In genomic region chr2:32422133-32422532, GRCh38 we compare ENCODE assay signal across 24 cellular contexts.
DNase-seq lines count a peak whose midpoint lies in the region; ATAC-seq and TF ChIP-seq lines count a peak whose summit lies in the region.
"Had no signal": no experiment of that assay in that cellular context is flagged by ENCODE, and none has a peak within 500 bp of the region (broad histone marks: within the 10 kb centered on the region; RNA-seq: fewer than 3 reads in every experiment).

No MANE protein-coding gene starts in this region.

- intact Hi-C loops in natural killer cell (cut with micrococcal nuclease): no loop called here

- ATAC-seq in natural killer cell (no peak), WTC11 (no peak), HG03520 (IDR thresholded peaks at IDR 0.05; ENCODE audit: unreplicated experiment) (no peak)
- no peak for ATAC-seq in natural killer cell treated with Interleukin-12 subunit alpha and Interleukin-12 subunit beta and Interleukin-15 and Interleukin-18, amount 100 ng/mL, for 72 hours
- ATAC-seq: left colon; stimulated activated effector memory CD8-positive, alpha-beta T cell treated with anti-CD3 and anti-CD28 coated beads, Interleukin-12 subunit alpha, Interleukin-12 subunit beta, amount 100 ng/mL, for 72 hours had no signal

- POLR2A ChIA-PET in WTC11 (lab: Charles Lee): no interaction called here

- H3K4me3 Mint-ChIP-seq in natural killer cell (no peak overlapping the region), WTC11 (no peak overlapping the region)
- no peak overlapping the region for H3K4me3 Mint-ChIP-seq in natural killer cell treated with Interleukin-12 subunit alpha and Interleukin-12 subunit beta and Interleukin-15 and Interleukin-18, amount 100 ng/mL, for 72 hours
- H3K4me3 Mint-ChIP-seq: activated CD4-positive, alpha-beta memory T cell treated with anti-CD3 and anti-CD28 coated beads for 36 hours; activated naive CD4-positive, alpha-beta T cell treated with anti-CD3 and anti-CD28 coated beads, Interleukin-2, amount 10 ng/mL, durations not matched to agents 7 days and 5 days; stimulated activated effector memory CD8-positive, alpha-beta T cell treated with anti-CD3 and anti-CD28 coated beads, Interleukin-12 subunit alpha, Interleukin-12 subunit beta, amount 100 ng/mL, for 72 hours had no signal

- H3K4me1 Mint-ChIP-seq in natural killer cell (peaks cover 62 to 68% of the 10 kb centered on the region in 2 donors), WTC11 (peaks cover 23% of the 10 kb centered on the region)
- H3K4me1 Mint-ChIP-seq in natural killer cell treated with Interleukin-12 subunit alpha and Interleukin-12 subunit beta and Interleukin-15 and Interleukin-18, amount 100 ng/mL, for 72 hours (ENCODE audit: low read depth in 2 of 2): peaks cover 39 to 40% of the 10 kb centered on the region in 2 donors

- H3K36me3 Mint-ChIP-seq in natural killer cell: no peaks in the 10 kb centered on the region
- H3K36me3 Mint-ChIP-seq in natural killer cell treated with Interleukin-12 subunit alpha and Interleukin-12 subunit beta and Interleukin-15 and Interleukin-18, amount 100 ng/mL, for 72 hours: no peaks in the 10 kb centered on the region
- H3K36me3 Mint-ChIP-seq in WTC11: peaks cover 11% of the 10 kb centered on the region

- H3K9ac ChIP-seq in adipocyte (ENCODE audit: low read length): peak overlapping the region; percentile 61
- H3K9ac ChIP-seq in subcutaneous abdominal adipose tissue (ENCODE audit: low read length in 5 of 5): no peak overlapping the region
- H3K9ac ChIP-seq: BLaER1 had no signal

- H3K4me1 ChIP-seq in adipocyte (ENCODE audit: control insufficient read depth, insufficient read depth, low read length) (peaks cover 65% of the 10 kb centered on the region), subcutaneous abdominal adipose tissue (ENCODE audit: control insufficient read depth in 5 of 5, insufficient read depth in 5 of 5, low read length in 5 of 5) (peaks cover 0 to 35% (median 10%) of the 10 kb centered on the region in 5 donors)
- H3K4me1 ChIP-seq: prostate gland had no signal

- DNase-seq in natural killer cell: no peak
- DNase-seq in natural killer cell treated with Interleukin-12 subunit alpha and Interleukin-12 subunit beta and Interleukin-15 and Interleukin-18, amount 100 ng/mL, for 72 hours (ENCODE audit: low spot score): no peak
- DNase-seq in adipocyte (ENCODE audit: low read depth): peak; percentile 26
- peak; percentile 5 for DNase-seq in hepatic stellate cell (ENCODE audit: low spot score)
- DNase-seq in SHP77 (lab: John Stamatoyannopoulos, UW): no peak
- DNase-seq in WTC11 (ENCODE audit: low spot score): no peak
- DNase-seq: activated CD4-positive, alpha-beta memory T cell treated with anti-CD3 and anti-CD28 coated beads for 36 hours; activated CD4-positive, alpha-beta T cell treated with anti-CD3 and anti-CD28 coated beads for 1 hour; activated naive CD4-positive, alpha-beta T cell treated with anti-CD3 and anti-CD28 coated beads, Interleukin-2, amount 10 ng/mL, durations not matched to agents 7 days and 5 days; amygdala; DMS153; left colon; NCI-H1092 treated with DMSO at 0.1 percent for 48 hours; NCI-H1694 treated with DMSO at 0.1 percent for 48 hours; NCI-H446 treated with DMSO at 0.1 percent for 48 hours; sigmoid colon; transverse colon had no signal

- CTCF ChIA-PET in WTC11 (lab: Charles Lee): no interaction called here

- H3K4me3 ChIP-seq in adipocyte (ENCODE audit: low read length): peak overlapping the region; percentile 48
- H3K4me3 ChIP-seq in subcutaneous abdominal adipose tissue (ENCODE audit: low read depth in 1 of 5, low read length in 5 of 5): no peak overlapping the region
- H3K4me3 ChIP-seq: BLaER1, prostate gland, sigmoid colon, transverse colon had no signal

- peak overlapping the region; percentile 5 to 15 for H3K27ac Mint-ChIP-seq in natural killer cell
- peak overlapping the region in 1 of 2 donors; percentile 43 for H3K27ac Mint-ChIP-seq in natural killer cell treated with Interleukin-12 subunit alpha and Interleukin-12 subunit beta and Interleukin-15 and Interleukin-18, amount 100 ng/mL, for 72 hours
- no peak overlapping the region for H3K27ac Mint-ChIP-seq in WTC11
- H3K27ac Mint-ChIP-seq: activated CD4-positive, alpha-beta memory T cell treated with anti-CD3 and anti-CD28 coated beads for 36 hours; activated naive CD4-positive, alpha-beta T cell treated with anti-CD3 and anti-CD28 coated beads, Interleukin-2, amount 10 ng/mL, durations not matched to agents 7 days and 5 days; stimulated activated effector memory CD8-positive, alpha-beta T cell treated with anti-CD3 and anti-CD28 coated beads, Interleukin-12 subunit alpha, Interleukin-12 subunit beta, amount 100 ng/mL, for 72 hours had no signal

- H3K36me3 ChIP-seq in adipocyte (ENCODE audit: control insufficient read depth, insufficient read depth, low read length, severe bottlenecking) (peaks cover 18% of the 10 kb centered on the region), subcutaneous abdominal adipose tissue (ENCODE audit: control insufficient read depth in 5 of 5, insufficient read depth in 5 of 5, low read length in 5 of 5) (peaks cover 0 to 7% (median 4%) of the 10 kb centered on the region in 5 donors)
- H3K36me3 ChIP-seq: neutrophil, prostate gland had no signal

- no peak for TF ChIP-seq CTCF in natural killer cell (IDR thresholded peaks at IDR 0.05)
- TF ChIP-seq CTCF in WTC11 (IDR thresholded peaks at IDR 0.05): no peak

- H3K9me3 Mint-ChIP-seq in natural killer cell (no peaks in the 10 kb centered on the region), WTC11 (no peaks in the 10 kb centered on the region)
- no peaks in the 10 kb centered on the region for H3K9me3 Mint-ChIP-seq in natural killer cell treated with Interleukin-12 subunit alpha and Interleukin-12 subunit beta and Interleukin-15 and Interleukin-18, amount 100 ng/mL, for 72 hours
- H3K9me3 Mint-ChIP-seq: activated CD4-positive, alpha-beta memory T cell treated with anti-CD3 and anti-CD28 coated beads for 36 hours; activated naive CD4-positive, alpha-beta T cell treated with anti-CD3 and anti-CD28 coated beads, Interleukin-2, amount 10 ng/mL, durations not matched to agents 7 days and 5 days; stimulated activated effector memory CD8-positive, alpha-beta T cell treated with anti-CD3 and anti-CD28 coated beads, Interleukin-12 subunit alpha, Interleukin-12 subunit beta, amount 100 ng/mL, for 72 hours had no signal

- H3K27me3 Mint-ChIP-seq in natural killer cell (ENCODE audit: low read depth in 2 of 2) (no peaks in the 10 kb centered on the region), WTC11 (ENCODE audit: low read depth) (no peaks in the 10 kb centered on the region)
- H3K27me3 Mint-ChIP-seq in natural killer cell treated with Interleukin-12 subunit alpha and Interleukin-12 subunit beta and Interleukin-15 and Interleukin-18, amount 100 ng/mL, for 72 hours: no peaks in the 10 kb centered on the region
- H3K27me3 Mint-ChIP-seq: activated CD4-positive, alpha-beta memory T cell treated with anti-CD3 and anti-CD28 coated beads for 36 hours; activated naive CD4-positive, alpha-beta T cell treated with anti-CD3 and anti-CD28 coated beads, Interleukin-2, amount 10 ng/mL, durations not matched to agents 7 days and 5 days had no signal

- H3K9me3 ChIP-seq in adipocyte (ENCODE audit: control insufficient read depth, low read length): no peaks in the 10 kb centered on the region
- no peaks in the 10 kb centered on the region for H3K9me3 ChIP-seq in subcutaneous abdominal adipose tissue (ENCODE audit: control insufficient read depth in 5 of 5, low read length in 5 of 5)
- H3K9me3 ChIP-seq: BLaER1, neutrophil, prostate gland, sigmoid colon, transverse colon had no signal

- H3K27ac ChIP-seq in subcutaneous abdominal adipose tissue (ENCODE audit: low read depth, low read length): peak overlapping the region; percentile 45
- H3K27ac ChIP-seq: BLaER1, neutrophil, prostate gland, RWPE1, transverse colon had no signal

- no peaks in the 10 kb centered on the region for H3K27me3 ChIP-seq in adipocyte (replicated peaks; ENCODE audit: control insufficient read depth, insufficient read depth, low read length)
- H3K27me3 ChIP-seq in subcutaneous abdominal adipose tissue (ENCODE audit: control insufficient read depth in 5 of 5, insufficient read depth in 4 of 5, low read length in 5 of 5): no peaks in the 10 kb centered on the region
- H3K27me3 ChIP-seq: BLaER1, neutrophil, sigmoid colon, transverse colon had no signal

TF ChIP-seq in WTC11, 78 proteins besides CTCF, POLR2A, EP300 and RAD21:
- TF ChIP-seq SMAD3 (CRISPR knock-in tag; IDR thresholded peaks at IDR 0.05; ENCODE audit: borderline replicate concordance): no peak
- TF ChIP-seq ZBTB21 (CRISPR knock-in tag; IDR thresholded peaks at IDR 0.05; ENCODE audit: borderline replicate concordance): no peak

Comparison
In these comparisons a context has a peak if more than half of its experiments do, and no peak if none do; other contexts are left out.
1. DNase-seq: peak in adipocyte (single experiment) and hepatic stellate cell (single experiment); none in natural killer cell (single experiment), natural killer cell treated with Interleukin-12 subunit alpha and Interleukin-12 subunit beta and Interleukin-15 and Interleukin-18, amount 100 ng/mL, for 72 hours (single experiment), SHP77 (0 of 2) and WTC11 (single experiment).